In the genomic region with DNA sequence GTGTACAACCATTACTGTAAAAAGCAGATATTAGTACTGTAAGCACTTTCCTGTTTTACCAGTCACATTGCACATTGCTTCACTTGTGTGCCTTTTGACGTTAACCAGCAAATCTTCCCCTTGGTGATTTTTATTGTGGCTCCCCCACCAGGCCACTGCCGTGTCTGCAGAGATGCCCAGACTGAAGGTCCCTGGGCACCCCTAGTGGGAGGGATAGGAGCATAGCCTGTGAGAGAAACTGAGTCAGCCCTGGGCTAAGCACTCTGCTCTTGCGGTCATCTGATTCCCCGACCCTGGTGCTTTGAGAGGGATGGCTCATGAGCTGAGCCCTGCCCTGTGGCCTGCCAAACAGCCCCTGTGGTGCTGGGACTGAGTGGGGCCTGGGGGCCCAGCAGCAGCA, we compare ENCODE assay signal across 8 cellular contexts.
DNase-seq lines count a peak whose midpoint lies in the region; ATAC-seq, FAIRE-seq and TF ChIP-seq lines count a peak whose summit lies in the region.

No MANE protein-coding gene starts in this region.

- no peaks in the 10 kb centered on the region for H4K20me1 ChIP-seq in PC-9 (ENCODE audit: insufficient read depth)

- BruUV-seq in PC-9 (replicated peaks; lab: Mats Ljungman, UMichigan), result no TSS peak

- DNase-seq in GM12891 (ENCODE audit: insufficient read length, low spot score) (peak; percentile 50), PC-9 (no peak), left colon (peak in 1 of 2 donors; percentile 31), thyroid gland (no peak)

- no peak overlapping the region for H3K27ac ChIP-seq in PC-9
- H3K27ac ChIP-seq in thyroid gland, result no peak overlapping the region

- no peaks in the 10 kb centered on the region for H3K36me3 ChIP-seq in PC-9 (ENCODE audit: low read depth)
- H3K36me3 ChIP-seq in thyroid gland, result no peaks in the 10 kb centered on the region

- H3K4me1 ChIP-seq in PC-9 (replicated peaks; ENCODE audit: insufficient read depth), result peaks cover 9% of the 10 kb centered on the region; the same call in 1 of the 2 replicates
- peaks cover 0 to 17% of the 10 kb centered on the region in 2 donors for H3K4me1 ChIP-seq in thyroid gland

- no peaks in the 10 kb centered on the region for H3K79me2 ChIP-seq in PC-9 (ENCODE audit: low read depth)

- H3K27ac Mint-ChIP-seq in activated naive CD4-positive, alpha-beta T cell treated with anti-CD3 and anti-CD28 coated beads, Interleukin-2, amount 50 U/mL, for 24 hours, result peak overlapping the region; percentile 62
- no peak overlapping the region for H3K27ac Mint-ChIP-seq in stimulated activated memory B cell treated with anti-CD40 and anti-IgM and Interleukin-4, amounts not matched to agents 10 μg/mL and 1 μg/mL and 100 μg/mL, for 72 hours

- H3K4me1 Mint-ChIP-seq in activated naive CD4-positive, alpha-beta T cell treated with anti-CD3 and anti-CD28 coated beads, Interleukin-2, amount 50 U/mL, for 24 hours, result peaks cover 65% of the 10 kb centered on the region
- H3K4me1 Mint-ChIP-seq in stimulated activated memory B cell treated with anti-CD40 and anti-IgM and Interleukin-4, amounts not matched to agents 10 μg/mL and 1 μg/mL and 100 μg/mL, for 72 hours, result peaks cover 8% of the 10 kb centered on the region

- H3F3A ChIP-seq in PC-9 (ENCODE audit: insufficient read depth, low read depth), result no peaks in the 10 kb centered on the region

- TF ChIP-seq POLR2A in GM12891 (IDR thresholded peaks at IDR 0.05; ENCODE audit: low read depth, low read length), result no peak
- TF ChIP-seq POLR2A in thyroid gland (IDR thresholded peaks at IDR 0.05), result no peak

- POLR2A ChIA-PET in PC-9 (lab: Charles Lee; ENCODE audit: unreplicated experiment), result no interaction called here

- TF ChIP-seq CTCF in PC-9 (conservative IDR thresholded peaks at IDR 0.05), result peak; percentile 48
- TF ChIP-seq CTCF in thyroid gland (IDR thresholded peaks at IDR 0.05), result no peak

- H3K36me3 Mint-ChIP-seq in activated naive CD4-positive, alpha-beta T cell treated with anti-CD3 and anti-CD28 coated beads, Interleukin-2, amount 50 U/mL, for 24 hours, result peaks cover 11% of the 10 kb centered on the region
- peaks cover 18% of the 10 kb centered on the region for H3K36me3 Mint-ChIP-seq in stimulated activated memory B cell treated with anti-CD40 and anti-IgM and Interleukin-4, amounts not matched to agents 10 μg/mL and 1 μg/mL and 100 μg/mL, for 72 hours

- WGBS in thyroid gland, 2 donors, result 74 to 83% methylated on average over 4 of the region's 4 CpGs

- no peaks in the 10 kb centered on the region for H3K9me3 ChIP-seq in PC-9 (ENCODE audit: insufficient read depth, low read depth)
- no peaks in the 10 kb centered on the region for H3K9me3 ChIP-seq in thyroid gland

- H3K9me2 ChIP-seq in PC-9 (ENCODE audit: insufficient read depth), result no peaks in the 10 kb centered on the region

- H3K4me3 ChIP-seq in PC-9, result no peak overlapping the region
- no peak overlapping the region for H3K4me3 ChIP-seq in thyroid gland (replicated peaks in 1 of 3)

- H3K9me3 Mint-ChIP-seq in activated naive CD4-positive, alpha-beta T cell treated with anti-CD3 and anti-CD28 coated beads, Interleukin-2, amount 50 U/mL, for 24 hours, result no peaks in the 10 kb centered on the region
- H3K9me3 Mint-ChIP-seq in stimulated activated memory B cell treated with anti-CD40 and anti-IgM and Interleukin-4, amounts not matched to agents 10 μg/mL and 1 μg/mL and 100 μg/mL, for 72 hours, result no peaks in the 10 kb centered on the region

- no peak overlapping the region for H2AFZ ChIP-seq in PC-9

- H3K27me3 ChIP-seq in PC-9 (ENCODE audit: insufficient read depth, low read depth) (no peaks in the 10 kb centered on the region), thyroid gland (no peaks in the 10 kb centered on the region)

- intact Hi-C loops in PC-9 (cut with micrococcal nuclease; ENCODE audit: unreplicated experiment), result no loop called here
- intact Hi-C loops in left colon (cut with DNase I, micrococcal nuclease), result no loop called here
- intact Hi-C loops in thyroid gland (cut with DNase I), result no loop called here

- no peak overlapping the region for H3K4me3 Mint-ChIP-seq in activated naive CD4-positive, alpha-beta T cell treated with anti-CD3 and anti-CD28 coated beads, Interleukin-2, amount 50 U/mL, for 24 hours
- H3K4me3 Mint-ChIP-seq in stimulated activated memory B cell treated with anti-CD40 and anti-IgM and Interleukin-4, amounts not matched to agents 10 μg/mL and 1 μg/mL and 100 μg/mL, for 72 hours, result no peak overlapping the region

- H3K4me2 ChIP-seq in PC-9, result no peak overlapping the region

- ATAC-seq in left colon (peak; percentile 51), HG02885 (IDR thresholded peaks at IDR 0.05; ENCODE audit: poor library complexity, unreplicated experiment) (no peak), GM21825 (IDR thresholded peaks at IDR 0.05; ENCODE audit: unreplicated experiment) (no peak)
- peak; percentile 47 for ATAC-seq in stimulated activated memory B cell treated with anti-CD40 and anti-IgM and Interleukin-4, amounts not matched to agents 10 μg/mL and 1 μg/mL and 100 μg/mL, for 72 hours

- CTCF ChIA-PET in PC-9 (lab: Charles Lee), result no interaction called here

- FAIRE-seq in GM12891 (lab: Jason Lieb, UNC), result peak; percentile 13

- H3K27me3 Mint-ChIP-seq in activated naive CD4-positive, alpha-beta T cell treated with anti-CD3 and anti-CD28 coated beads, Interleukin-2, amount 50 U/mL, for 24 hours, result no peaks in the 10 kb centered on the region
- H3K27me3 Mint-ChIP-seq in stimulated activated memory B cell treated with anti-CD40 and anti-IgM and Interleukin-4, amounts not matched to agents 10 μg/mL and 1 μg/mL and 100 μg/mL, for 72 hours, result no peaks in the 10 kb centered on the region

TF ChIP-seq in GM12891, 5 proteins besides CTCF, POLR2A, EP300 and RAD21:
- TF ChIP-seq TAF1 (IDR thresholded peaks at IDR 0.05; ENCODE audit: low read depth, low read length) (no peak), POLR2AphosphoS5 (IDR thresholded peaks at IDR 0.05; ENCODE audit: low read depth, low read length) (no peak), SPI1 (IDR thresholded peaks at IDR 0.05; ENCODE audit: low read depth, low read length) (no peak), PAX5 (IDR thresholded peaks at IDR 0.05; ENCODE audit: insufficient read depth, low read length, severe bottlenecking) (no peak), POU2F2 (IDR thresholded peaks at IDR 0.05; ENCODE audit: low read depth, low read length) (no peak)
TF ChIP-seq in GM12891: peak in this region for 0.

Comparison
In these comparisons a context has a peak if more than half of its experiments do, and no peak if none do; other contexts are left out.
1. ATAC-seq: peak in left colon (single experiment) and stimulated activated memory B cell treated with anti-CD40 and anti-IgM and Interleukin-4, amounts not matched to agents 10 μg/mL and 1 μg/mL and 100 μg/mL, for 72 hours (single experiment); none in HG02885 (single experiment) and GM21825 (single experiment).